Comparison of ENCODE assay signal across 9 cellular contexts in the genomic region with DNA sequence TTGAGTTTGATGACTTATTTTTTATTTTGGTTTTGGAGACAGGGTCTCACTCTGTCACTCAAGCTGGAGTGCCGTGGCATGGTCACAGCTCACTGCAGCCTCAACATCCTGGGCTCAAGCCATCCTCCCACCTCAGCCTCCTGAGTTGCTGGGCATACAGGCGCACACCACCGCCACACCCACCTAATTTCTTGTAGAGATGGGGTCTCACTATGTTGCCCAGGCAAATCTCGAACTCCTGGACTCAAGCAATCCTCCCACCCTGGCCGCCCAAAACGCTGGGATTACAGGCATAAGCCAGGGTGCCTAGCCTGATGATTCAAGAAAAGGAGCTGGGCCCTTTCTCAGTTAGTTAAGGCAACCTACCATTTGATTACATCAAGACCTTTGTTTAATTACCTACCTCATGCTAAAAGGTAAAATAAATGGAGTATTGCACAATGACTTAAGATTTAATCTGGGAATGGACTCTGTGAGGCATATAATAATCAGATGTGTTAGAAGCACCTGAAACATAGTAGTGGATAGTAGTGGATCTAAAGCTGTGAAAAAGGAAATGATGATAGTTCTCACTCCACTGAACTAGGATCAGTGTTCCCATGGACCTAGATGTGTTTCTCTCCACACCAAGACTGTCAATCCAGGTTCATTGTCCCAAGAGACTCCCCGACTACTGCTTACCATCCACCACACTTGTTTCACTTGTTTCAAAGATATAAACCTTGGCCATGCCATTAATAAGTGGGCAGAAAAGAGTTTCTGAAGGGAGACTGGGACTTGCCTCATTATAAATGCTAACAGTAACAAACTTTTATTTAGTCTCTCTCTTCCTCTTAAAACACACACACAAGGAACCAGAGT. TPM values are rescaled to one million over a fixed set of nuclear protein-coding genes. Genes with fewer than 3 reads are reported as not detected.
DNase-seq lines count a peak whose midpoint lies in the region; ATAC-seq and TF ChIP-seq lines count a peak whose summit lies in the region.
"Had no signal": no experiment of that assay in that cellular context is flagged by ENCODE, and none has a peak within 500 bp of the region (broad histone marks: within the 10 kb centered on the region; RNA-seq: fewer than 3 reads in every experiment).

No MANE protein-coding gene starts in this region.

- H3K36me3 Mint-ChIP-seq in activated T-helper 17 cell treated with anti-CD3 and anti-CD28 coated beads, Interleukin-2, amount 50 U/mL, for 72 hours (ENCODE audit: low read depth), result no peaks in the 10 kb centered on the region

- H3K27ac Mint-ChIP-seq in activated T-helper 17 cell treated with anti-CD3 and anti-CD28 coated beads, Interleukin-2, amount 50 U/mL, for 72 hours, result no peak overlapping the region

- H3K4me1 ChIP-seq in HEK293 (ENCODE audit: control insufficient read depth, insufficient read depth, low read length) (peaks cover 10% of the 10 kb centered on the region), right cardiac atrium (ENCODE audit: control insufficient read depth, insufficient read depth, low read length) (no peaks in the 10 kb centered on the region)

- H3K9me3 ChIP-seq in HEK293 (ENCODE audit: control insufficient read depth, insufficient read depth, low read depth, low read length), result no peaks in the 10 kb centered on the region
- no peaks in the 10 kb centered on the region for H3K9me3 ChIP-seq in right cardiac atrium (ENCODE audit: control insufficient read depth, low read length)
- H3K9me3 ChIP-seq: neutrophil had no signal

- no peaks in the 10 kb centered on the region for H3K4me1 Mint-ChIP-seq in activated T-helper 17 cell treated with anti-CD3 and anti-CD28 coated beads, Interleukin-2, amount 50 U/mL, for 72 hours

- intact Hi-C loops in right cardiac atrium (cut with DNase I), result loop anchor here in 3 of 4 donors (2.0 to 5.0 kb wide), 2 partner anchors 209 to 210 kb away; no protein-coding TSS in a partner anchor

- CTCF ChIA-PET in HEK293 (lab: Yijun Ruan, JAX), result interaction anchor here (0.6 to 16.8 kb wide), 7 partner anchors 21 to 323 kb away, joined by 3 to 230 read pairs (median 3); no protein-coding TSS in a partner anchor

- peaks cover 25% of the 10 kb centered on the region for H3K27me3 Mint-ChIP-seq in activated T-helper 17 cell treated with anti-CD3 and anti-CD28 coated beads, Interleukin-2, amount 50 U/mL, for 72 hours

- H3K27me3 ChIP-seq in right cardiac atrium (ENCODE audit: control insufficient read depth, insufficient read depth), result no peaks in the 10 kb centered on the region

- H3K9me3 Mint-ChIP-seq in activated T-helper 17 cell treated with anti-CD3 and anti-CD28 coated beads, Interleukin-2, amount 50 U/mL, for 72 hours, result no peaks in the 10 kb centered on the region

- peak overlapping the region; percentile 64 for H3K4me3 Mint-ChIP-seq in activated T-helper 17 cell treated with anti-CD3 and anti-CD28 coated beads, Interleukin-2, amount 50 U/mL, for 72 hours

- H3K36me3 ChIP-seq in HEK293 (ENCODE audit: control insufficient read depth in 2 of 2, insufficient read depth in 1 of 2, low read length in 2 of 2), result no peaks in the 10 kb centered on the region
- H3K36me3 ChIP-seq: neutrophil had no signal

- TF ChIP-seq CTCF in HEK293 (tag by site-specific recombination; IDR thresholded peaks at IDR 0.05), result no peak

- WGBS in right cardiac atrium, result 94% methylated on average over 7 of the region's 7 CpGs

- H3K4me3 ChIP-seq in HEK293 (ENCODE audit: low read depth, low read length) (peak overlapping the region; percentile 84), right cardiac atrium (ENCODE audit: low read length) (peak overlapping the region; percentile 66), skeletal muscle cell (ENCODE audit: low read depth, low read length) (peak overlapping the region; percentile 77)

- POLR2A ChIA-PET in HEK293 (lab: Yijun Ruan, JAX), result interaction anchor here (0.8 to 1.5 kb wide), 2 partner anchors 59 to 170 kb away, joined by 3 to 4 read pairs; a partner anchor contains a TSS

- H3K27ac ChIP-seq in HEK293 (ENCODE audit: extremely low read depth, low read depth, low read length), result no peak overlapping the region
- no peak overlapping the region for H3K27ac ChIP-seq in right cardiac atrium (ENCODE audit: low read length)
- H3K27ac ChIP-seq: neutrophil had no signal

- no peak for ATAC-seq in activated T-helper 17 cell treated with anti-CD3 and anti-CD28 coated beads, Interleukin-2, amount 50 U/mL, for 72 hours (replicated peaks)
- no peak for ATAC-seq in right cardiac atrium
- ATAC-seq in GM21737 (IDR thresholded peaks at IDR 0.05; ENCODE audit: unreplicated experiment), result no peak
- ATAC-seq in GM21447 (IDR thresholded peaks at IDR 0.05; ENCODE audit: unreplicated experiment), result no peak

- DNase-seq in right cardiac atrium, result no peak
- no peak for DNase-seq in skeletal muscle cell (ENCODE audit: low read depth)
- no peak for DNase-seq in ecto neural progenitor cell (ENCODE audit: low spot score)
- DNase-seq: NCI-H187 had no signal

TF ChIP-seq in HEK293, 187 proteins besides CTCF, POLR2A, EP300 and RAD21:
- TF ChIP-seq ZNF121 (tag by site-specific recombination; IDR thresholded peaks at IDR 0.05) (peak; percentile 90), KLF9 (tag by site-specific recombination; IDR thresholded peaks at IDR 0.05; ENCODE audit: low read depth) (peak; percentile 43), ZNF837 (tag by site-specific recombination; IDR thresholded peaks at IDR 0.05) (no peak)
- TF ChIP-seq, protein P1, sequence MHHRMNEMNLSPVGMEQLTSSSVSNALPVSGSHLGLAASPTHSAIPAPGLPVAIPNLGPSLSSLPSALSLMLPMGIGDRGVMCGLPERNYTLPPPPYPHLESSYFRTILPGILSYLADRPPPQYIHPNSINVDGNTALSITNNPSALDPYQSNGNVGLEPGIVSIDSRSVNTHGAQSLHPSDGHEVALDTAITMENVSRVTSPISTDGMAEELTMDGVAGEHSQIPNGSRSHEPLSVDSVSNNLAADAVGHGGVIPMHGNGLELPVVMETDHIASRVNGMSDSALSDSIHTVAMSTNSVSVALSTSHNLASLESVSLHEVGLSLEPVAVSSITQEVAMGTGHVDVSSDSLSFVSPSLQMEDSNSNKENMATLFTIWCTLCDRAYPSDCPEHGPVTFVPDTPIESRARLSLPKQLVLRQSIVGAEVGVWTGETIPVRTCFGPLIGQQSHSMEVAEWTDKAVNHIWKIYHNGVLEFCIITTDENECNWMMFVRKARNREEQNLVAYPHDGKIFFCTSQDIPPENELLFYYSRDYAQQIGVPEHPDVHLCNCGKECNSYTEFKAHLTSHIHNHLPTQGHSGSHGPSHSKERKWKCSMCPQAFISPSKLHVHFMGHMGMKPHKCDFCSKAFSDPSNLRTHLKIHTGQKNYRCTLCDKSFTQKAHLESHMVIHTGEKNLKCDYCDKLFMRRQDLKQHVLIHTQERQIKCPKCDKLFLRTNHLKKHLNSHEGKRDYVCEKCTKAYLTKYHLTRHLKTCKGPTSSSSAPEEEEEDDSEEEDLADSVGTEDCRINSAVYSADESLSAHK (tag by site-specific recombination; IDR thresholded peaks at IDR 0.05), result peak; percentile 68; the same call in 1 of the 2 replicates

RNA-seq across cellular contexts. Expression of a gene that starts 2.1 kb away (rescaled TPM):
- under 1 TPM; 0.41 to 0.74 TPM for total RNA-seq in activated T-helper 17 cell treated with anti-CD3 and anti-CD28 coated beads, Interleukin-2, amount 50 U/mL, for 72 hours
- total RNA-seq in right cardiac atrium, result 1 to 10 TPM; 4.5 to 9.1 (median 5.7) TPM
- 4.5 TPM for polyA plus RNA-seq in right cardiac atrium
